ENCODE assay signal across 4 cellular contexts in genomic region chr20:13507646-13508045, GRCh38.
TF ChIP-seq lines count a peak whose summit lies in the region.

No MANE protein-coding gene starts in this region.

TF ChIP-seq in HepG2, 621 proteins besides CTCF, POLR2A, EP300 and RAD21 (continues in another document):
- TF ChIP-seq ZNF367 (CRISPR knock-in tag; IDR thresholded peaks at IDR 0.05; ENCODE audit: borderline replicate concordance), result no peak
- TF ChIP-seq CHD4 (IDR thresholded peaks at IDR 0.05; ENCODE audit: borderline replicate concordance, low read length), result 0 out of 2 replicates have a peak, but pooled peaks have one; percentile 62
- TF ChIP-seq ZMYM2 (CRISPR knock-in tag; IDR thresholded peaks at IDR 0.05), result 0 out of 2 replicates have a peak, but pooled peaks have one; percentile 25
- TF ChIP-seq, protein P1, sequence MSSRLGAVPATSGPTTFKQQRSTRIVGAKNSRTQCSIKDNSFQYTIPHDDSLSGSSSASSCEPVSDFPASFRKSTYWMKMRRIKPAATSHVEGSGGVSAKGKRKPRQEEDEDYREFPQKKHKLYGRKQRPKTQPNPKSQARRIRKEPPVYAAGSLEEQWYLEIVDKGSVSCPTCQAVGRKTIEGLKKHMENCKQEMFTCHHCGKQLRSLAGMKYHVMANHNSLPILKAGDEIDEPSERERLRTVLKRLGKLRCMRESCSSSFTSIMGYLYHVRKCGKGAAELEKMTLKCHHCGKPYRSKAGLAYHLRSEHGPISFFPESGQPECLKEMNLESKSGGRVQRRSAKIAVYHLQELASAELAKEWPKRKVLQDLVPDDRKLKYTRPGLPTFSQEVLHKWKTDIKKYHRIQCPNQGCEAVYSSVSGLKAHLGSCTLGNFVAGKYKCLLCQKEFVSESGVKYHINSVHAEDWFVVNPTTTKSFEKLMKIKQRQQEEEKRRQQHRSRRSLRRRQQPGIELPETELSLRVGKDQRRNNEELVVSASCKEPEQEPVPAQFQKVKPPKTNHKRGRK (CRISPR knock-in tag; IDR thresholded peaks at IDR 0.05), result no peak

TF ChIP-seq in A549, 52 proteins besides CTCF, POLR2A, EP300 and RAD21:
- TF ChIP-seq HDAC2 (IDR thresholded peaks at IDR 0.05) (0 out of 2 replicates have a peak, but pooled peaks have one; percentile 28), TP53 (CRISPR knock-in tag; IDR thresholded peaks at IDR 0.05) (no peak), FOXS1 (CRISPR knock-in tag; IDR thresholded peaks at IDR 0.05) (no peak), CEBPB (IDR thresholded peaks at IDR 0.05) (no peak), RNF2 (IDR thresholded peaks at IDR 0.05; ENCODE audit: borderline replicate concordance, low read depth) (no peak)
TF ChIP-seq in A549: peak in this region for 1.

TF ChIP-seq in K562, 482 proteins besides CTCF, POLR2A, EP300 and RAD21:
- TF ChIP-seq PREB (CRISPR knock-in tag; IDR thresholded peaks at IDR 0.05) (no peak), RBM25 (IDR thresholded peaks at IDR 0.05; ENCODE audit: low read depth, low read length, severe bottlenecking) (peak; percentile 55), ZNF449 (CRISPR knock-in tag; IDR thresholded peaks at IDR 0.05) (no peak)
TF ChIP-seq in K562: peak in this region for 1.

TF ChIP-seq in H1, 55 proteins besides CTCF, POLR2A, EP300 and RAD21:
- TF ChIP-seq ZNF274 (IDR thresholded peaks at IDR 0.05; ENCODE audit: borderline replicate concordance, extremely low read depth, low read length), result no peak
- TF ChIP-seq KDM1A (IDR thresholded peaks at IDR 0.05; ENCODE audit: borderline replicate concordance, low read length), result 0 out of 2 replicates have a peak, but pooled peaks have one; percentile 43
TF ChIP-seq in H1: peak in this region for 1.
